ENCODE assay signal across 11 cellular contexts in genomic region chr4:48212165-48212564, GRCh38. TPM values are rescaled to one million over a fixed set of nuclear protein-coding genes. Genes with fewer than 3 reads are reported as not detected.
DNase-seq lines count a peak whose midpoint lies in the region; ATAC-seq and TF ChIP-seq lines count a peak whose summit lies in the region.
"Had no signal": no experiment of that assay in that cellular context is flagged by ENCODE, and none has a peak within 500 bp of the region (broad histone marks: within the 10 kb centered on the region; RNA-seq: fewer than 3 reads in every experiment).

No MANE protein-coding gene starts in this region.

- TF ChIP-seq CTCF in WERI-Rb-1 (IDR thresholded peaks at IDR 0.05; ENCODE audit: low read depth, low read length): no peak

- H3K27me3 Mint-ChIP-seq in immature natural killer cell (ENCODE audit: low read depth in 3 of 3): peaks cover 0 to 1% (median 0%) of the 10 kb centered on the region in 3 donors

- H3K4me3 ChIP-seq in Jurkat, Clone E6-1 (ENCODE audit: low read length): no peak overlapping the region
- H3K4me3 ChIP-seq in WERI-Rb-1 (ENCODE audit: low read depth, low read length): no peak overlapping the region

- H3K27me3 ChIP-seq in WERI-Rb-1 (ENCODE audit: insufficient read depth, low read depth, severe bottlenecking): no peaks in the 10 kb centered on the region

- no peak overlapping the region for H3K27ac ChIP-seq in WERI-Rb-1
- H3K27ac ChIP-seq: epithelial cell of prostate had no signal

- peak; percentile 15 for DNase-seq in Jurkat, Clone E6-1 (ENCODE audit: low read depth, low spot score)
- DNase-seq in immature natural killer cell: peak; percentile 34 to 45 (median 39)
- DNase-seq in NCI-H1436 treated with DMSO at 0.1 percent for 48 hours (lab: John Stamatoyannopoulos, UW): no peak
- DNase-seq in GM19238 (ENCODE audit: insufficient read length, low spot score): no peak
- no peak for DNase-seq in WERI-Rb-1
- no peak for DNase-seq in posterior cingulate gyrus
- DNase-seq: NCI-H526 had no signal

- peak overlapping the region; percentile 58 to 78 (median 71) for H3K4me3 Mint-ChIP-seq in immature natural killer cell

- H3K36me3 ChIP-seq in WERI-Rb-1: no peaks in the 10 kb centered on the region

- intact Hi-C loops in posterior cingulate gyrus (cut with DNase I): no loop called here

- H3K4me1 Mint-ChIP-seq in immature natural killer cell: peaks cover 33 to 48% of the 10 kb centered on the region in 2 donors

- peaks cover 5% of the 10 kb centered on the region for H3K9me3 ChIP-seq in WERI-Rb-1 (ENCODE audit: severe bottlenecking)

- peak overlapping the region; percentile 42 to 83 (median 67) for H3K27ac Mint-ChIP-seq in immature natural killer cell

- no peaks in the 10 kb centered on the region for H3K36me3 Mint-ChIP-seq in immature natural killer cell

- H3K9me3 Mint-ChIP-seq in immature natural killer cell: no peaks in the 10 kb centered on the region

- ATAC-seq in GM18519 (IDR thresholded peaks at IDR 0.05; ENCODE audit: low FRiP score, unreplicated experiment): peak; percentile 78
- peak; percentile 86 for ATAC-seq in HG02610 (IDR thresholded peaks at IDR 0.05; ENCODE audit: unreplicated experiment)

RNA-seq across cellular contexts. Expression of gene TEC, which starts 57.5 kb away (rescaled TPM):
- polyA plus RNA-seq in Jurkat, Clone E6-1 (2012; ENCODE audit: insufficient read depth, insufficient read length): 1.0 TPM
- polyA plus RNA-seq in immature natural killer cell: 1 to 10 TPM; 2.2 to 4.8 (median 2.9) TPM
- polyA plus RNA-seq: neural cell had no signal

Comparison
In these comparisons a context has a peak if more than half of its experiments do, and no peak if none do; other contexts are left out.
1. DNase-seq: peak in Jurkat, Clone E6-1 (single experiment) and immature natural killer cell (3 of 3); none in NCI-H1436 treated with DMSO at 0.1 percent for 48 hours (single experiment), GM19238 (single experiment), WERI-Rb-1 (single experiment) and posterior cingulate gyrus (0 of 10).